ENCODE assay signal across 8 cellular contexts in the genomic region with DNA sequence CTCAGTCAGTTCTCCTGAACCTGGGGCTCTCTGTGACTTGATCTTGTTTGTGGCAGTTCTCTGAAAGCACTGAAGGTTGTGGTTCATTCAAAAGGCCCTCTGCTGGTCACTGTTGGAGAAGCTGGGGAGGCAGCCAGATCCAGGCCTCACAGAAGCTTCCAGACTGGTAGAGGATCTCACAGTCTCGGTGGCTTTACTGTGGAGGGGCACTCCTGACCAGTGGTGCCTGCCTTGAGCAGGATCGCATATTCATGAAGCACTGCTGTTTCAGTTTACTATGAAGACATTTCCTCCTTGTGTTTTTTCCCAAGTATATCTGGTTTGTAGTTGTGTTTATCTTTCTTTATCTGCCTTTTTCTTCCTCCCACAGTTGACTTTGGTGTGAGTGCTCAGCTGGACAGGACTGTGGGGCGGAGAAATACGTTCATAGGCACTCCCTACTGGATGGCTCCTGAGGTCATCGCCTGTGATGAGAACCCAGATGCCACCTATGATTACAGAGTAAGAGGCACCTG.
DNase-seq lines count a peak whose midpoint lies in the region; ATAC-seq, FAIRE-seq and TF ChIP-seq lines count a peak whose summit lies in the region.

No MANE protein-coding gene starts in this region.

- no peaks in the 10 kb centered on the region for H3K27me3 Mint-ChIP-seq in activated CD8-positive, alpha-beta T cell treated with anti-CD3 and anti-CD28 coated beads, Interleukin-2, amount 10 ng/mL, durations not matched to agents 7 days and 5 days (ENCODE audit: low read depth)

- H3K36me3 Mint-ChIP-seq in activated CD8-positive, alpha-beta T cell treated with anti-CD3 and anti-CD28 coated beads, Interleukin-2, amount 10 ng/mL, durations not matched to agents 7 days and 5 days (ENCODE audit: low read depth), result peaks cover 62% of the 10 kb centered on the region

- H3K4me1 ChIP-seq in effector memory CD4-positive, alpha-beta T cell (ENCODE audit: control insufficient read depth, insufficient read depth, low read length, poor library complexity, severe bottlenecking), result peaks cover 30% of the 10 kb centered on the region

- no peak for TF ChIP-seq POLR2A in GM12891 (IDR thresholded peaks at IDR 0.05; ENCODE audit: low read depth, low read length)

- CTCF ChIA-PET in activated CD8-positive, alpha-beta T cell treated with anti-CD3 and anti-CD28 coated beads, Interleukin-2, amount 10 ng/mL, durations not matched to agents 7 days and 5 days (lab: Charles Lee), result interaction anchor here (0.6 to 6.1 kb wide), 32 partner anchors 8 to 607 kb away, joined by 3 to 83 read pairs (median 4); partner anchors contain the start of gene CREG2

- FAIRE-seq in GM12891 (lab: Jason Lieb, UNC), result peak; percentile 38

- no peaks in the 10 kb centered on the region for H3K9me3 Mint-ChIP-seq in activated CD8-positive, alpha-beta T cell treated with anti-CD3 and anti-CD28 coated beads, Interleukin-2, amount 10 ng/mL, durations not matched to agents 7 days and 5 days (ENCODE audit: insufficient read depth)

- H3K4me3 Mint-ChIP-seq in activated CD8-positive, alpha-beta T cell treated with anti-CD3 and anti-CD28 coated beads, Interleukin-2, amount 10 ng/mL, durations not matched to agents 7 days and 5 days, result no peak overlapping the region

- peaks cover 34% of the 10 kb centered on the region for H3K36me3 ChIP-seq in effector memory CD4-positive, alpha-beta T cell (ENCODE audit: control insufficient read depth, insufficient read depth, low read length)

- peak overlapping the region; percentile 27 for H3K27ac ChIP-seq in effector memory CD4-positive, alpha-beta T cell (ENCODE audit: insufficient read depth, low read length, poor library complexity, severe bottlenecking)

- H3K4me1 Mint-ChIP-seq in activated CD8-positive, alpha-beta T cell treated with anti-CD3 and anti-CD28 coated beads, Interleukin-2, amount 10 ng/mL, durations not matched to agents 7 days and 5 days (ENCODE audit: low read depth), result peaks cover 54% of the 10 kb centered on the region

- H3K27me3 ChIP-seq in effector memory CD4-positive, alpha-beta T cell (replicated peaks; ENCODE audit: control insufficient read depth, insufficient read depth, low read length, poor library complexity, severe bottlenecking), result no peaks in the 10 kb centered on the region

- no peak overlapping the region for H3K4me3 ChIP-seq in effector memory CD4-positive, alpha-beta T cell (ENCODE audit: insufficient read depth, low read depth, low read length, poor library complexity, severe bottlenecking)

- POLR2A ChIA-PET in activated CD8-positive, alpha-beta T cell treated with anti-CD3 and anti-CD28 coated beads, Interleukin-2, amount 10 ng/mL, durations not matched to agents 7 days and 5 days (lab: Charles Lee), result interaction anchor here (1.2 kb wide), 1 partner anchor 134 kb away, joined by 3 read pairs; the partner anchor contains the start of gene MAP4K4

- peak; percentile 55 for ATAC-seq in HG03045 (IDR thresholded peaks at IDR 0.05; ENCODE audit: unreplicated experiment)
- ATAC-seq in activated CD8-positive, alpha-beta T cell treated with anti-CD3 and anti-CD28 coated beads, Interleukin-2, amount 10 ng/mL, durations not matched to agents 7 days and 5 days, result peak; percentile 73

- H3K27ac Mint-ChIP-seq in activated CD8-positive, alpha-beta T cell treated with anti-CD3 and anti-CD28 coated beads, Interleukin-2, amount 10 ng/mL, durations not matched to agents 7 days and 5 days, result peak overlapping the region; percentile 66

- DNase-seq in A172 (ENCODE audit: low spot score) (peak; percentile 68), GM12891 (ENCODE audit: insufficient read length, low spot score) (peak; percentile 13), NCI-H510A treated with DMSO at 0.1 percent for 48 hours (lab: John Stamatoyannopoulos, UW) (peak; percentile 69), middle frontal gyrus (ENCODE audit: extremely low spot score, low spot score) (peak; percentile 55)
- DNase-seq in activated CD8-positive, alpha-beta T cell treated with anti-CD3 and anti-CD28 coated beads, Interleukin-2, amount 10 ng/mL, durations not matched to agents 7 days and 5 days, result peak; percentile 74
- peak; percentile 9 to 34 (median 16) for DNase-seq in effector memory CD4-positive, alpha-beta T cell
- peak; percentile 35 for DNase-seq in stimulated activated CD8-positive, alpha-beta memory T cell treated with anti-CD3 and anti-CD28 coated beads, Interleukin-4, amount 100 ng/mL, for 24 hours (ENCODE audit: low read depth)

- no peaks in the 10 kb centered on the region for H3K9me3 ChIP-seq in effector memory CD4-positive, alpha-beta T cell (ENCODE audit: control insufficient read depth, low read length)

TF ChIP-seq in GM12891, 5 proteins besides CTCF, POLR2A, EP300 and RAD21:
- TF ChIP-seq SPI1 (IDR thresholded peaks at IDR 0.05; ENCODE audit: low read depth, low read length) (no peak), TAF1 (IDR thresholded peaks at IDR 0.05; ENCODE audit: low read depth, low read length) (no peak), POLR2AphosphoS5 (IDR thresholded peaks at IDR 0.05; ENCODE audit: low read depth, low read length) (no peak), POU2F2 (IDR thresholded peaks at IDR 0.05; ENCODE audit: low read depth, low read length) (no peak), PAX5 (IDR thresholded peaks at IDR 0.05; ENCODE audit: insufficient read depth, low read length, severe bottlenecking) (no peak)

Comparison
In these comparisons a context has a peak if more than half of its experiments do, and no peak if none do; other contexts are left out.
1. DNase-seq: peak in every context shown above with its lines; median percentile 74 in activated CD8-positive, alpha-beta T cell treated with anti-CD3 and anti-CD28 coated beads, Interleukin-2, amount 10 ng/mL, durations not matched to agents 7 days and 5 days; 69 in NCI-H510A treated with DMSO at 0.1 percent for 48 hours; 68 in A172; 55 in middle frontal gyrus; 35 in stimulated activated CD8-positive, alpha-beta memory T cell treated with anti-CD3 and anti-CD28 coated beads, Interleukin-4, amount 100 ng/mL, for 24 hours; 16 in effector memory CD4-positive, alpha-beta T cell; 13 in GM12891.